Comparison of ENCODE assay signal across 8 cellular contexts in the genomic region with DNA sequence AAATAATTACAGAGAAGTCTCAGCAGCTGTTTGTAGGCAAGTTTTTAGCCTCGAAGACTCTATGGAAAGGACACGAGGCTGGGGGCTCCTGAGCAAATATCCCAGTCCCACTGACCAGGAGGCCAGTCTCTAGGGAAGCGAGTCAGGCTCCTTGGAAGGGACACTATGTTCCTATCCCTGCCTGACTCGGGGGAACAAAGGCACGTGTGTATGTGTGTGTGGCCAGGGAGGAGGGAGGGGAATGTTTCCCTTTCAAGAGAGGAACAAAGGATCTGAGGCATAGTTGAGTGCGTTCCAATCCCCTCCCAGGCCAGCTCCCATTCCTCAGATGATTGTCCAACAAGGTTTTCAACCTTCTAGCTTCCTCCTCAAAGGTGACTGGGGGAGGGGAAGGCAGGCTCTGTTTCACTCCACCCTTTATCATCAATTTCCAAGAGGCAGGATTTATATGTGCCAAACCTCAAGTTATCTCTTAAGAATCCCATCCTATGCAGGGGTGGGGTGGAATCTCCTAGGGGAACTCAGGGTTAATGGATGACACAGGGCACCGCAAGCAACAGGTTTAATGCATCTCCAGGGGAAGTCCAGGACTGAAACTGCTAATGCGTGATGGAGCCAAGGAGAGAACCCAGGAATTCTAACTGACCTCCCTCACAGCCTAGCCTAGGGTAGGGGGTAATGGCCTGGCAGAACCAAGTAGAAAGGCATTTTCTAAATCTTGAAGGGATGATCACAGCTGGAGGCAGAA.
DNase-seq lines count a peak whose midpoint lies in the region; TF ChIP-seq lines count a peak whose summit lies in the region.

No MANE protein-coding gene starts in this region.

- DNase-seq in Ammon's horn (ENCODE audit: low spot score), result peak; percentile 96
- peak; percentile 87 for DNase-seq in astrocyte of the spinal cord (ENCODE audit: low read depth, low spot score)
- DNase-seq in hippocampal formation (lab: John Stamatoyannopoulos, UW), result peak; percentile 77 to 91
- DNase-seq in putamen (ENCODE audit: low spot score), result peak; percentile 92
- no peak for DNase-seq in stimulated activated CD4-positive, alpha-beta T cell treated with anti-CD3 and anti-CD28 coated beads, Interleukin-4, amount 100 ng/mL, for 1 hour
- no peak for DNase-seq in DMS 273 treated with DMSO at 0.1 percent for 48 hours (lab: John Stamatoyannopoulos, UW)
- no peak for DNase-seq in SHP77 treated with DMSO at 0.1 percent for 48 hours (lab: John Stamatoyannopoulos, UW)

- H3K9me3 ChIP-seq in HUES6 (ENCODE audit: control insufficient read depth, insufficient read depth, low read depth, low read length), result no peaks in the 10 kb centered on the region

- peaks cover 71% of the 10 kb centered on the region for H3K4me1 ChIP-seq in HUES6 (ENCODE audit: control insufficient read depth, insufficient read depth, low read length)

- peak overlapping the region; percentile 35 for H3K4me3 ChIP-seq in HUES6 (ENCODE audit: low read depth, low read length)
- H3K4me3 ChIP-seq in astrocyte of the spinal cord (ENCODE audit: low read depth, low read length), result no peak overlapping the region

- H3K9ac ChIP-seq in HUES6 (ENCODE audit: low read length), result peak overlapping the region; percentile 79

- no peaks in the 10 kb centered on the region for H3K27me3 ChIP-seq in HUES6 (ENCODE audit: control insufficient read depth, insufficient read depth, low read length)

- peak overlapping the region; percentile 87 for H3K27ac ChIP-seq in HUES6 (ENCODE audit: low read depth, low read length)

- in situ Hi-C loops in astrocyte of the spinal cord (cut with HindIII; ENCODE audit: low sequenced_read_pairs), result no loop called here

- no peak for TF ChIP-seq CTCF in astrocyte of the spinal cord (IDR thresholded peaks at IDR 0.05; ENCODE audit: low read depth, low read length)

- H3K36me3 ChIP-seq in HUES6 (ENCODE audit: control insufficient read depth, insufficient read depth, low read length), result peaks cover 44% of the 10 kb centered on the region

Comparison
In these comparisons a context has a peak if more than half of its experiments do, and no peak if none do; other contexts are left out.
1. DNase-seq: peak in Ammon's horn (single experiment), astrocyte of the spinal cord (single experiment), hippocampal formation (2 of 2) and putamen (single experiment); none in stimulated activated CD4-positive, alpha-beta T cell treated with anti-CD3 and anti-CD28 coated beads, Interleukin-4, amount 100 ng/mL, for 1 hour (single experiment), DMS 273 treated with DMSO at 0.1 percent for 48 hours (single experiment) and SHP77 treated with DMSO at 0.1 percent for 48 hours (single experiment).